Comparison of ENCODE assay signal across 8 cellular contexts in the genomic region with DNA sequence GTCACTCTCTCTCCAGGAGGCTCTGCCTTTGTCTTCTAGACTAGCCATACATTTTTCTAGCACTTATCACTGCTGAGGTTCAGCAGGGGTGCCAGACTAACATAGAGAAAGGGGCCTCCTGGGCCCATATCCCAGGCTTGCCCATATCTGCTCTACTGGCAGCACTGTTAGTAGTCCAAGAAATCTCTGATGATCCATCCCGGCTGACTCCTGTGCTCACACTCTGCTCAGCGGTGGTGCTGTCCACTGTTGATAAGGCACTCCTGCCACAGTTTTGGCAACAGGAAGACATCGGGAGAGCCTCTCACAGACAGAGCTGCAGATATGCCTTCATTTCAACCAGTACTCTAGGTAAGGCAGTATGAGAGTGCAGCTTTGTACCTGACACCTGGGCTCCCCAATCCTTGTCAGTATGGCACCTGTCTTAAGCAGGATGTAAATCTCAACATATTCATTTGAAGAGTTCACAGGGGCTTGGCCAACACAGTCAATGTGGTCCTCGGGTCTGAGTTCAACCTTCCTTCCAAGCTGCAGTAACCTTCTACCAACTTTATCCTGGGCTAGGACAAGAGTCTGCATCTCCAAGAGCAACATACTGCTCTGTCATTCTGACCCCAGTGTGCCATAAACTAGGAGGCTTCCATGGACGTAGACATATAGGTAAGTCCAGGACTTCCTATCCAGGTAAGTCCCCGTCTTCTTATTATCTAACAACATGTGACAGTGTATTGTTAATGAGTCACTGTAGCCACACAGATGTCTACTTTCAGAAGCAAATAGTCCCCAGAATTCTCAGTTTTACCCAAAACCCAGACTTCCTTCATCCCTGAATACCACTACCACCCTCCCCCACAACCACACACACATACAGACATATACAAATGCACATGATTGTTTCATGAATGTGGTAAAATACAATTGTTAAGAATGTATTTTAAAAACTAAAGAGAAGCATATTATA. TPM values are rescaled to one million over a fixed set of nuclear protein-coding genes. Genes with fewer than 3 reads are reported as not detected.
A peak's percentile ranks its signal among the peaks of the same experiment; 100 is the strongest.
DNase-seq lines count a peak whose midpoint lies in the region; ATAC-seq and TF ChIP-seq lines count a peak whose summit lies in the region.

No MANE protein-coding gene starts in this region.

- DNase-seq in stimulated activated CD4-positive, alpha-beta T cell treated with anti-CD3 and anti-CD28 coated beads, Interleukin-4, amount 100 ng/mL, for 24 hours: peak; percentile 47
- no peak for DNase-seq in stimulated activated CD4-positive, alpha-beta T cell treated with anti-CD3 and anti-CD28 coated beads, Interleukin-1b, Interleukin-23, amount 100 ng/mL, for 48 hours
- DNase-seq in coronary artery (ENCODE audit: low spot score) (no peak), substantia nigra (lab: John Stamatoyannopoulos, UW) (peak in 2 of 49 donors; percentile 26 to 33), NCI-H446 (lab: John Stamatoyannopoulos, UW) (no peak), iPS-NIHi7 (ENCODE audit: extremely low spot score) (no peak), HT-29 (ENCODE audit: low spot score) (no peak)

- peak; percentile 93 for ATAC-seq in HG03457 (IDR thresholded peaks at IDR 0.05; ENCODE audit: unreplicated experiment)

- H3K27ac ChIP-seq in coronary artery (peak overlapping the region in 1 of 2 donors; percentile 58), substantia nigra (ENCODE audit: low read depth, low read length, poor library complexity, severe bottlenecking) (peak overlapping the region; percentile 10)

- no peak for TF ChIP-seq CTCF in coronary artery (IDR thresholded peaks at IDR 0.05)

- H3K4me3 ChIP-seq in coronary artery: peak overlapping the region; percentile 23

RNA-seq across cellular contexts. Expression of gene KLF7, which starts 16.2 kb away (rescaled TPM):
- 0.03 TPM in 1 of 2 replicates, not detected in the other for total RNA-seq in HT-29 (2014; rRNA removed; shearing (Covaris generic))
